In the genomic region with DNA sequence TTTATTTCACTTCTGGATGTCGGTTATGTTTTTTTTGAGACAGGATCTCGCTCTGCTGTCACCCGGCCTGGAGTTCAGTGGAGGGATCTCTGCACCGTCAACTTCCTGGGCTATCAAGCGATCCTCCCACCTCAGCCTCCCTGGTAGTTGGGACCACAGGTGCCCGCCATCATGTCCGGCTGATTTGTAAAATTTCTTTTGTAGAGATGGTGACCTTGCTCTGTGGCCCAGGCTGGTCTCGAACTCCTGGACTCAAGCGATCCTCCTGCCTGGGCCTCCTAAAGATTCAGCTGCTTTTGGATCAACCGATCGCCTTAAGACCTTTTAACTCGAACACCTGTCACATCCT, we compare ENCODE assay signal across 8 cellular contexts. TPM values are rescaled to one million over a fixed set of nuclear protein-coding genes. Genes with fewer than 3 reads are reported as not detected.
DNase-seq lines count a peak whose midpoint lies in the region; TF ChIP-seq lines count a peak whose summit lies in the region.

No MANE protein-coding gene starts in this region.

- peaks cover 13 to 40% (median 36%) of the 10 kb centered on the region in 3 donors for H3K4me1 Mint-ChIP-seq in IgD-negative memory B cell

- H3K9me3 ChIP-seq in mucosa of rectum (ENCODE audit: control insufficient read depth in 2 of 2, low read length in 2 of 2) = no peaks in the 10 kb centered on the region

- no peaks in the 10 kb centered on the region for H3K27me3 ChIP-seq in mucosa of rectum (ENCODE audit: control insufficient read depth in 2 of 2, insufficient read depth in 2 of 2, low read length in 2 of 2)

- DNase-seq in caudate nucleus (lab: John Stamatoyannopoulos, UW) = peak in 3 of 61 donors; percentile 28 to 47 (median 32)
- DNase-seq in SIG-M5 (lab: John Stamatoyannopoulos, UW) = no peak
- no peak for DNase-seq in H4 (ENCODE audit: low spot score)
- no peak for DNase-seq in NCI-H2081 treated with DMSO at 0.1 percent for 48 hours (lab: John Stamatoyannopoulos, UW)
- no peak for DNase-seq in hypothalamus (lab: John Stamatoyannopoulos, UW)

- H3K36me3 ChIP-seq in mucosa of rectum (ENCODE audit: control insufficient read depth in 2 of 2, insufficient read depth in 2 of 2, low read length in 2 of 2) = peaks cover 0 to 4% of the 10 kb centered on the region in 2 donors

- no peak for TF ChIP-seq CTCF in GM12875 (IDR thresholded peaks at IDR 0.05; ENCODE audit: borderline replicate concordance, insufficient read depth, low read depth, low read length)

- peak overlapping the region; percentile 87 for H3K27ac ChIP-seq in caudate nucleus (ENCODE audit: low read depth, low read length)
- H3K27ac ChIP-seq in mucosa of rectum (ENCODE audit: low read depth in 2 of 2, low read length in 2 of 2) = peak overlapping the region; percentile 98 to 99

- H3K27ac Mint-ChIP-seq in IgD-negative memory B cell = peak overlapping the region; percentile 98 to 99 (median 98)

- H3K27me3 Mint-ChIP-seq in IgD-negative memory B cell = no peaks in the 10 kb centered on the region

- peaks cover 0 to 7% (median 2%) of the 10 kb centered on the region in 3 donors for H3K9me3 Mint-ChIP-seq in IgD-negative memory B cell

- H3K4me1 ChIP-seq in mucosa of rectum (ENCODE audit: control insufficient read depth in 2 of 2, insufficient read depth in 2 of 2, low read length in 2 of 2) = peaks cover 0 to 5% of the 10 kb centered on the region in 2 donors

- H3K4me3 ChIP-seq in GM12875 (ENCODE audit: low read depth, low read length) (peak overlapping the region; percentile 99), mucosa of rectum (ENCODE audit: low read length in 2 of 2) (peak overlapping the region; percentile 88 to 89)

- peak overlapping the region; percentile 84 to 92 for H3K9ac ChIP-seq in mucosa of rectum (ENCODE audit: low read depth in 1 of 2, low read length in 2 of 2)

- peak overlapping the region; percentile 95 to 98 (median 98) for H3K4me3 Mint-ChIP-seq in IgD-negative memory B cell

- peaks cover 10% of the 10 kb centered on the region for H3K36me3 Mint-ChIP-seq in IgD-negative memory B cell

RNA-seq across cellular contexts. Expression of gene RABGEF1, which starts 0.6 kb away (rescaled TPM):
- 26.8 TPM for polyA plus RNA-seq in IgD-negative memory B cell
- total RNA-seq in H4 (2014; rRNA removed; shearing (Covaris generic)) = 28.2 and 34.0 TPM in 2 replicates
